Comparison of ENCODE assay signal across 1 cellular context in the genomic region with DNA sequence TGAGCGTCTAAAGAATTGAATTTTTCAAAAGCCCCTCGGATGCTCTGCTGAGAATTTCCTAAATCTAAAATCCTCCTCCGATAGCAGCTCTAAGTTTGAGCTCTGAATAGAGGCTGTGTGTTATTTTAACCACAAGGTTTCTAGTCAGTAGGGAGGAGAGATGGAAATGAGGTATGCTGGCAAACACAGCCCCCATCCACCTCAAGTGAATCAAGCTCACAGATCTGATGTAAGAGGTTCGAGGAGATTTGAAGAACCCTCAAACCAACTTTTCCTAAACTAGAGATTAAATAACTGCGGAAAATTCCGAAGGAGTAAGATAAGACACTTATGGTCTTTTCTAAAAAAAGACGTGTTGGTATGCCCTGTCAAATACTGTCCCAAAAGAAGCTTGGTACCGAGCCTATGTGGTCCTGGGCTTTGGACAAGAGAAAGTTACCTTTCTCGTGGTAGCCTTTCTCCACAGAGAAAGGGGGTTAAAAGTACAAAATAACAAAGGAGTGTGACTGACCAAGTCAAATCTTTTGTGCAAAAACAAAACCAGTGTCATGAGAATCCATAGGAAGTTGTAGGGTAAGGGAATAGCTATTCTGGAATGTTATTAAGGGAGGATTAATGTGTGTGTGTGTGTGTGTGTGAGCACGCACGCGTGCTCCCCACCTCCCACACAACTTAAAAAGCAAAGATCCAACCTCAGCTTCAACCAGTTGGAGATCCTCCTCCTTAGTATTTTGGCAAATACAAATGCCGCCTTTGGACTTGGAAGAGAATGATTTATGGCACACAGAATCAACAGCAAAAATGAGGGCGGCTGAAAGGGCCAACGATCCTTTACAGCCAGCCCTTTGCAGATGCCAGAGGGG.
TF ChIP-seq lines count a peak whose summit lies in the region.

No MANE protein-coding gene starts in this region.

TF ChIP-seq in GM23338, 12 proteins besides CTCF, POLR2A, EP300 and RAD21 (continued from another document):
- TF ChIP-seq ZNF462 (CRISPR knock-in tag; IDR thresholded peaks at IDR 0.05) (no peak), ZNF331 (CRISPR knock-in tag; IDR thresholded peaks at IDR 0.05; ENCODE audit: low read depth) (no peak)
TF ChIP-seq in GM23338: peak in this region for 0.
